ENCODE assay signal across 17 cellular contexts in the genomic region with DNA sequence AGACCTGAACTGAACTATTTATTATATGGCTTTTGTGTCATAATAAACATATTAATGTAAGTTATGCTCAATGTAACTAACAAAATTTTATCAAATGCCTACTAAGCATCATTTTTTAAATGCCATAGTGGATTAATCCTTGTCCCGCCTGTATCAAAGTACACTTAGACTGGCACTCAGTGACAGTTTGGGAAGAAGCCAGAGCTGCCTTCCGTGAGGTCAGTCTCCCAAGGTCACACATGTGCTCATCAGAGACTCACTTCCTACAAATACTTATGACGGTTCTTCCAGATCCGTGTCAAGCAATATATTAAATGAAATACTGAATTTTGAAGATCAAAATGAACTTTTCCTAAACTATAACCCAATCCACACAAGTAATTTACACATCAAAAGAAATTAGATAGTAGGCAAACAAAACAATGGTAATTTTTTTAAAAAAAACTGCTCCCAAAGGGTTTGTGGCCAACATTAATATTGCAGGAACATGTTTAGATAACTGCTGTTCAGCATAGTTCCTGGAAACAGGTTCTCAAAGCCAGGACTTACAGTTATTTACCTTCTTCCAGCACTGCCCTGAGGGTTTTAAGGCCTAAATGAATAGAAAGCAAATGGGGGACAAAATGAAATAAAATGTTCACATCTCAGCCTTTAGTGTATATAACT. TPM values are rescaled to one million over a fixed set of nuclear protein-coding genes. Genes with fewer than 3 reads are reported as not detected.
DNase-seq lines count a peak whose midpoint lies in the region; ATAC-seq, FAIRE-seq and TF ChIP-seq lines count a peak whose summit lies in the region.
"Had no signal": no experiment of that assay in that cellular context is flagged by ENCODE, and none has a peak within 500 bp of the region (broad histone marks: within the 10 kb centered on the region; RNA-seq: fewer than 3 reads in every experiment).

No MANE protein-coding gene starts in this region.

- no peak for DNase-seq in SK-N-SH
- peak; percentile 56 to 71 (median 66) for DNase-seq in right lobe of liver
- no peak for DNase-seq in spleen
- DNase-seq in Karpas-422: no peak
- DNase-seq in frontal cortex (ENCODE audit: low spot score in 2 of 2): no peak
- DNase-seq: ACHN; CD4-positive, alpha-beta memory T cell; HCEC 1CT; NCI-H146; NCI-H345; stimulated activated CD4-positive, alpha-beta T cell treated with anti-CD3 and anti-CD28 coated beads, Interleukin-2, amount 100 ng/mL, for 24 hours; T-helper 9 cell had no signal

- H3K27me3 ChIP-seq in SK-N-SH (ENCODE audit: insufficient read depth) (no peaks in the 10 kb centered on the region), right lobe of liver (no peaks in the 10 kb centered on the region), spleen (replicated peaks in 1 of 7) (no peaks in the 10 kb centered on the region), Karpas-422 (ENCODE audit: low read length) (no peaks in the 10 kb centered on the region)
- H3K27me3 ChIP-seq: neural progenitor cell, SJSA1 had no signal

- ATAC-seq in SK-N-SH treated with all-trans-retinoic acid at 6 μM for 48 hours (no peak), esophagus mucosa (peak; percentile 57), right lobe of liver (peak; percentile 89 to 97 (median 94)), HG03565 (IDR thresholded peaks at IDR 0.05; ENCODE audit: unreplicated experiment) (no peak)

- 86% methylated on average over 4 of the region's 4 CpGs for WGBS in SK-N-SH (ENCODE audit: low lambda C conversion rate)
- 24% methylated on average over 4 of the region's 4 CpGs for WGBS in right lobe of liver (ENCODE audit: insufficient coverage, low coverage, low lambda C conversion rate, missing lambda C conversion rate)
- 63 to 82% (median 65%) methylated on average over 4 of the region's 4 CpGs for WGBS in spleen, 5 donors

- CTCF ChIA-PET in SK-N-SH (lab: Yijun Ruan, JAX): interaction anchor here (1.2 kb wide), 1 partner anchor 11 kb away, joined by 4 read pairs; no protein-coding TSS in a partner anchor

- H3F3A ChIP-seq in SK-N-SH (replicated peaks; ENCODE audit: insufficient read depth): peaks cover 10% of the 10 kb centered on the region

- no peak overlapping the region; a peak in 1 of 4 replicates for H3K27ac ChIP-seq in SK-N-SH (ENCODE audit: low read depth in 2 of 2, low read length in 1 of 2)
- H3K27ac ChIP-seq in right lobe of liver: peak overlapping the region in 2 of 3 donors; percentile 11 to 41
- peak overlapping the region in 5 of 8 donors; percentile 36 to 65 (median 54) for H3K27ac ChIP-seq in spleen
- no peak overlapping the region for H3K27ac ChIP-seq in Karpas-422 (ENCODE audit: low read length)
- H3K27ac ChIP-seq: neural progenitor cell, SJSA1 had no signal

- H3K79me2 ChIP-seq in SK-N-SH (ENCODE audit: insufficient read depth) (peaks cover 37% of the 10 kb centered on the region), Karpas-422 (ENCODE audit: low read length) (no peaks in the 10 kb centered on the region)

- intact Hi-C loops in right lobe of liver (cut with DNase I) (no loop called here), spleen (cut with DNase I; ENCODE audit: low total_unique reads) (no loop called here)

- H3K9me2 ChIP-seq in SK-N-SH (no peaks in the 10 kb centered on the region), Karpas-422 (replicated peaks; ENCODE audit: insufficient read depth, low read length) (no peaks in the 10 kb centered on the region)

- FAIRE-seq in frontal cortex (lab: Jason Lieb, UNC): no peak

- H3K4me2 ChIP-seq in SK-N-SH (no peak overlapping the region), Karpas-422 (ENCODE audit: low read depth, low read length, poor library complexity, severe bottlenecking) (no peak overlapping the region)
- H3K4me2 ChIP-seq: neural progenitor cell had no signal

- TF ChIP-seq CTCF in SK-N-SH (IDR thresholded peaks at IDR 0.05) (0 out of 2 replicates have a peak, but pooled peaks have one; percentile 9), right lobe of liver (IDR thresholded peaks at IDR 0.05) (peak in 1 of 4 donors; percentile 8), spleen (IDR thresholded peaks at IDR 0.05 in 8 of 11, conservative IDR thresholded peaks at IDR 0.05 in 3 of 11) (peak in 3 of 11 experiments; percentile 4 to 32 (median 12))

- no peak for TF ChIP-seq EP300 in SK-N-SH (IDR thresholded peaks at IDR 0.05; ENCODE audit: borderline replicate concordance in 1 of 2, low read depth in 1 of 2, low read length in 1 of 2)

- POLR2A ChIA-PET in SK-N-SH (lab: Yijun Ruan, JAX): no interaction called here

- H3K36me3 ChIP-seq in SK-N-SH (replicated peaks in 1 of 2; ENCODE audit: control insufficient read depth in 1 of 2, insufficient read depth in 2 of 2, low read length in 1 of 2): no peaks in the 10 kb centered on the region
- H3K36me3 ChIP-seq in right lobe of liver: no peaks in the 10 kb centered on the region
- H3K36me3 ChIP-seq in spleen: no peaks in the 10 kb centered on the region
- H3K36me3 ChIP-seq in Karpas-422 (ENCODE audit: insufficient read depth, low read length): no peaks in the 10 kb centered on the region
- H3K36me3 ChIP-seq: neural progenitor cell, SJSA1 had no signal

- H3K4me3 ChIP-seq in SK-N-SH (ENCODE audit: low read depth in 2 of 2, low read length in 1 of 2): no peak overlapping the region
- H3K4me3 ChIP-seq in right lobe of liver: no peak overlapping the region
- no peak overlapping the region for H3K4me3 ChIP-seq in spleen
- no peak overlapping the region for H3K4me3 ChIP-seq in Karpas-422 (ENCODE audit: low read length)
- H3K4me3 ChIP-seq: neural progenitor cell, SJSA1 had no signal

- TF ChIP-seq POLR2A in right lobe of liver (IDR thresholded peaks at IDR 0.05) (no peak), spleen (IDR thresholded peaks at IDR 0.05) (no peak)

- no peak for TF ChIP-seq RAD21 in SK-N-SH (IDR thresholded peaks at IDR 0.05; ENCODE audit: low read length)

- H3K4me1 ChIP-seq in SK-N-SH (ENCODE audit: control insufficient read depth in 1 of 2, insufficient read depth in 2 of 2, low read depth in 1 of 2, low read length in 1 of 2) (peaks cover 0 to 33% of the 10 kb centered on the region in 2 experiments), right lobe of liver (peaks cover 0 to 10% (median 0%) of the 10 kb centered on the region in 4 donors), spleen (peaks cover 0 to 31% (median 6%) of the 10 kb centered on the region in 6 donors), Karpas-422 (ENCODE audit: low read length) (no peaks in the 10 kb centered on the region)

- no peaks in the 10 kb centered on the region for H3K9me3 ChIP-seq in SK-N-SH
- H3K9me3 ChIP-seq in right lobe of liver: no peaks in the 10 kb centered on the region
- no peaks in the 10 kb centered on the region for H3K9me3 ChIP-seq in spleen
- H3K9me3 ChIP-seq in Karpas-422 (ENCODE audit: low read length): no peaks in the 10 kb centered on the region
- H3K9me3 ChIP-seq: SJSA1 had no signal

- H4K20me1 ChIP-seq in SK-N-SH (ENCODE audit: insufficient read depth) (peaks cover 4% of the 10 kb centered on the region; the same call in 1 of the 2 replicates), Karpas-422 (ENCODE audit: insufficient read depth, low read depth, low read length) (no peaks in the 10 kb centered on the region)

- H3K9ac ChIP-seq in SK-N-SH (no peak overlapping the region), Karpas-422 (ENCODE audit: low read length) (no peak overlapping the region)
- H3K9ac ChIP-seq: neural progenitor cell had no signal

- H2AFZ ChIP-seq in SK-N-SH (ENCODE audit: low read depth): no peak overlapping the region
- no peak overlapping the region for H2AFZ ChIP-seq in Karpas-422 (ENCODE audit: low read length)
- H2AFZ ChIP-seq: neural progenitor cell had no signal

TF ChIP-seq in SK-N-SH, 30 proteins besides CTCF, POLR2A, EP300 and RAD21:
- TF ChIP-seq EZH2phosphoT487 (IDR thresholded peaks at IDR 0.05; ENCODE audit: borderline replicate concordance, low read depth): no peak
- TF ChIP-seq TCF12 (IDR thresholded peaks at IDR 0.05): no peak
TF ChIP-seq in SK-N-SH: peak in this region for 0.

TF ChIP-seq in SK-N-SH treated with all-trans-retinoic acid at 6 μM for 48 hours, 23 proteins besides CTCF, POLR2A, EP300 and RAD21 (continues in another document):
- TF ChIP-seq, protein P1, sequence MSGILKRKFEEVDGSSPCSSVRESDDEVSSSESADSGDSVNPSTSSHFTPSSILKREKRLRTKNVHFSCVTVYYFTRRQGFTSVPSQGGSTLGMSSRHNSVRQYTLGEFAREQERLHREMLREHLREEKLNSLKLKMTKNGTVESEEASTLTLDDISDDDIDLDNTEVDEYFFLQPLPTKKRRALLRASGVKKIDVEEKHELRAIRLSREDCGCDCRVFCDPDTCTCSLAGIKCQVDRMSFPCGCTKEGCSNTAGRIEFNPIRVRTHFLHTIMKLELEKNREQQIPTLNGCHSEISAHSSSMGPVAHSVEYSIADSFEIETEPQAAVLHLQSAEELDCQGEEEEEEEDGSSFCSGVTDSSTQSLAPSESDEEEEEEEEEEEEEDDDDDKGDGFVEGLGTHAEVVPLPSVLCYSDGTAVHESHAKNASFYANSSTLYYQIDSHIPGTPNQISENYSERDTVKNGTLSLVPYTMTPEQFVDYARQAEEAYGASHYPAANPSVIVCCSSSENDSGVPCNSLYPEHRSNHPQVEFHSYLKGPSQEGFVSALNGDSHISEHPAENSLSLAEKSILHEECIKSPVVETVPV (CRISPR knock-in tag; IDR thresholded peaks at IDR 0.05): no peak
- TF ChIP-seq GLIS3 (CRISPR knock-in tag; IDR thresholded peaks at IDR 0.05): no peak

RNA-seq across cellular contexts. Expression of a gene that starts 27.2 kb away (rescaled TPM):
- 69.0 and 73.7 TPM in 2 replicates for polyA plus RNA-seq in SK-N-SH (2012; rRNA removed)
- 64.1 and 77.6 TPM in 2 replicates for polyA plus RNA-seq in SK-N-SH (2012; cell fraction: cytosol; rRNA removed)
- 59.8 and 94.2 TPM in 2 replicates for polyA plus RNA-seq in SK-N-SH (2012; cell fraction: nucleus; rRNA removed)
- total RNA-seq in esophagus mucosa: 70.8 TPM
- 10 to 100 TPM in 5 of 6 experiments, 1 to 10 TPM in 1; 9.3 to 36.0 (median 25.8) TPM for total RNA-seq in right lobe of liver
- total RNA-seq in spleen: 10 to 100 TPM; 31.6 to 67.2 (median 61.7) TPM
- polyA plus RNA-seq in spleen: 1 to 10 TPM; 5.6 to 9.3 (median 8.8) TPM
- not detected in 2 replicates for total RNA-seq in Karpas-422 (2014; rRNA removed; shearing (Covaris generic); ENCODE audit: low replicate concordance)
- total RNA-seq in frontal cortex: 28.1 TPM
- total RNA-seq: CD4-positive, alpha-beta memory T cell had no signal
- polyA plus RNA-seq: CD4-positive, alpha-beta memory T cell had no signal

Comparison
In these comparisons a context has a peak if more than half of its experiments do, and no peak if none do; other contexts are left out.
1. DNase-seq: peak in right lobe of liver (3 of 3); none in SK-N-SH (single experiment), spleen (single experiment), Karpas-422 (single experiment) and frontal cortex (0 of 2).
2. H3K27ac ChIP-seq: peak in right lobe of liver (2 of 3) and spleen (5 of 8); none in SK-N-SH (0 of 2) and Karpas-422 (single experiment).
3. ATAC-seq: peak in esophagus mucosa (single experiment) and right lobe of liver (4 of 4); none in SK-N-SH treated with all-trans-retinoic acid at 6 μM for 48 hours (single experiment) and HG03565 (single experiment).
4. RNA of a gene that starts 27.2 kb away (total RNA-seq): 70.8 TPM in esophagus mucosa (single experiment), 31.6 to 67.2 TPM in spleen, 9.3 to 36.0 TPM in right lobe of liver and 28.1 TPM in frontal cortex (single experiment); not detected in Karpas-422; every median in the first group is over 10 times any median in the second.